2 cellular contexts compared by ENCODE assay signal in the genomic region with DNA sequence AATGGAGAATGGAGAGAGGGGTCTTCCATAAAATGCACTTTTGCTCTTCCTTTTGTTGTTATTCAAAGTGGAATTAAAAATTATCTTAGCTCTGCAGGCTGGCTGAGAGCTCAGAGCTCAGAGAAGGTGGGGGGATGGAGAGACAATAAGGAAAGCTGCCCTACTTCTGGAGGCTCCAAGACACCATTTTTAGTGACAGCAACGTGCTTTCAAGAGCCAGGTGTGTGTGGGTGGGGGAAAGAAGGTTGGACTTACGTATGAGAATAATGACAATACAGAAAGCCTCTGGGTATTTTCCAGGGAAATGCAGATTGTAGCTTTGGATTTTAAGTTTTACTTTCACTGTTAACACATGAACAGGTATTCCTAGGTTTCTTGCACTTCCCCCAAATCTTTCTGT.
TF ChIP-seq lines count a peak whose summit lies in the region.

No MANE protein-coding gene starts in this region.

TF ChIP-seq in IMR-90, 13 proteins besides CTCF, POLR2A, EP300 and RAD21:
- TF ChIP-seq CEBPB (IDR thresholded peaks at IDR 0.05; ENCODE audit: low read depth, low read length) (no peak), MXI1 (IDR thresholded peaks at IDR 0.05; ENCODE audit: borderline replicate concordance, low read depth, low read length) (no peak), RFX5 (IDR thresholded peaks at IDR 0.05; ENCODE audit: low read depth, low read length) (no peak)

TF ChIP-seq in H1, 55 proteins besides CTCF, POLR2A, EP300 and RAD21:
- TF ChIP-seq BCL11A (IDR thresholded peaks at IDR 0.05; ENCODE audit: low read depth in 2 of 2, low read length in 2 of 2) (no peak), YY1 (IDR thresholded peaks at IDR 0.05; ENCODE audit: low read depth, low read length) (0 out of 2 replicates have a peak, but pooled peaks have one; percentile 17), SP1 (IDR thresholded peaks at IDR 0.05; ENCODE audit: low read depth, low read length) (no peak), SAP30 (IDR thresholded peaks at IDR 0.05; ENCODE audit: insufficient read depth, insufficient replicate concordance, low read length) (no peak), SP4 (IDR thresholded peaks at IDR 0.05; ENCODE audit: low read length) (no peak)
